34 cellular contexts compared by ENCODE assay signal in the genomic region with DNA sequence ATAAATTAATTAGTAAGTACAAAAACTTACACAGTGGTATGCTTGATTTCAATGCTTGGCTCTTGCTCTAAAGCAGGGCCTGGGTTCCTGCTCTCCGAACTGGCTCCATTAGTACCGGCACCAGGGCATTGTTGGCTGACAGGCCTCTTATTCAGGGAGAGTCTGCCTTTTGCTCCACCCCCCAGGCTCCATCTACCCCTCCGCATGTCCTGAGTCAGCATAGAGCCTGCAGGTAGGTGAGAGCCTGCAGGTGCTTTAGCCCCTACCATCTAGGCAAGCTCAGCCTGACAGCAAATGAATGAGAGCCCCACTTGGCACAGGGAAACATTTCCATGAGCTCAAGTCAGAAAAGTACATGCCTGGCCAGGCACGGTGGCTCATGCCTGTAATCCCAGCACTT. TPM values are rescaled to one million over a fixed set of nuclear protein-coding genes. Genes with fewer than 3 reads are reported as not detected.
"Had no signal": no experiment of that assay in that cellular context is flagged by ENCODE, and none has a peak within 500 bp of the region (broad histone marks: within the 10 kb centered on the region; RNA-seq: fewer than 3 reads in every experiment).

No MANE protein-coding gene starts in this region.

- H3K27me3 Mint-ChIP-seq: memory B cell had no signal

- H3K27ac Mint-ChIP-seq: endodermal cell; immature natural killer cell; memory B cell; naive thymus-derived CD8-positive, alpha-beta T cell; stimulated activated memory B cell treated with anti-CD40 and anti-IgM and Interleukin-4, amounts not matched to agents 10 μg/mL and 1 μg/mL and 100 μg/mL, for 72 hours; stimulated activated naive CD8-positive, alpha-beta T cell treated with anti-CD3 and anti-CD28 coated beads, Interleukin-15, Interleukin-2, amounts not matched to agents 100 ng/mL and 50 ng/mL, for 24 hours had no signal

- H3K4me3 Mint-ChIP-seq: endodermal cell; immature natural killer cell; memory B cell; naive thymus-derived CD8-positive, alpha-beta T cell; stimulated activated memory B cell treated with anti-CD40 and anti-IgM and Interleukin-4, amounts not matched to agents 10 μg/mL and 1 μg/mL and 100 μg/mL, for 72 hours; stimulated activated naive CD8-positive, alpha-beta T cell treated with anti-CD3 and anti-CD28 coated beads, Interleukin-15, Interleukin-2, amounts not matched to agents 100 ng/mL and 50 ng/mL, for 24 hours had no signal

- H3K4me1 Mint-ChIP-seq: endodermal cell; immature natural killer cell; memory B cell; naive thymus-derived CD8-positive, alpha-beta T cell; stimulated activated memory B cell treated with anti-CD40 and anti-IgM and Interleukin-4, amounts not matched to agents 10 μg/mL and 1 μg/mL and 100 μg/mL, for 72 hours had no signal

- H3K27ac ChIP-seq: coronary artery, heart left ventricle, left ventricle myocardium inferior, lower lobe of right lung, neutrophil, psoas muscle, right lobe of liver, spleen, tibial artery, upper lobe of left lung, vagina had no signal

- H3K4me3 ChIP-seq: coronary artery, heart left ventricle, left ventricle myocardium inferior, lower lobe of right lung, psoas muscle, right lobe of liver, spleen, tibial artery, upper lobe of left lung, vagina had no signal

- H3K9me3 ChIP-seq: heart left ventricle, lower lobe of right lung, neutrophil, psoas muscle, right lobe of liver, tibial artery, upper lobe of left lung, vagina had no signal

- FAIRE-seq: endothelial cell of umbilical vein, frontal cortex, keratinocyte had no signal

- ATAC-seq: heart left ventricle; left cardiac atrium; lower lobe of right lung; naive thymus-derived CD8-positive, alpha-beta T cell; psoas muscle; stimulated activated memory B cell treated with anti-CD40 and anti-IgM and Interleukin-4, amounts not matched to agents 10 μg/mL and 1 μg/mL and 100 μg/mL, for 72 hours had no signal

- H3K27me3 ChIP-seq: heart left ventricle, neutrophil, right lobe of liver, spleen, tibial artery, upper lobe of left lung, vagina had no signal

- H3K9me3 Mint-ChIP-seq: endodermal cell; immature natural killer cell; stimulated activated memory B cell treated with anti-CD40 and anti-IgM and Interleukin-4, amounts not matched to agents 10 μg/mL and 1 μg/mL and 100 μg/mL, for 72 hours; stimulated activated naive CD8-positive, alpha-beta T cell treated with anti-CD3 and anti-CD28 coated beads, Interleukin-15, Interleukin-2, amounts not matched to agents 100 ng/mL and 50 ng/mL, for 24 hours had no signal

- H3K4me1 ChIP-seq: lower lobe of right lung, right lobe of liver, spleen, upper lobe of left lung had no signal

- DNase-seq: effector CD4-positive, alpha-beta T cell; endodermal cell; erythroblast; heart left ventricle; hippocampal formation; immature natural killer cell; left cardiac atrium; left ventricle myocardium inferior; lower lobe of right lung; midbrain; naive thymus-derived CD8-positive, alpha-beta T cell; psoas muscle; retina; right lobe of liver; spleen; stimulated activated CD4-positive, alpha-beta T cell treated with anti-CD3 and anti-CD28 coated beads, Interleukin-15, amount 100 ng/mL, for 24 hours; stimulated activated CD4-positive, alpha-beta T cell treated with anti-CD3 and anti-CD28 coated beads, Interleukin-1b, Interleukin-23, amount 100 ng/mL, for 48 hours; stimulated activated CD4-positive, alpha-beta T cell treated with anti-CD3 and anti-CD28 coated beads, Interleukin-4, amount 100 ng/mL, for 24 hours; tibial artery; upper lobe of left lung had no signal

- H3K36me3 ChIP-seq: heart left ventricle, left ventricle myocardium inferior, lower lobe of right lung, neutrophil, right lobe of liver, spleen, tibial artery, upper lobe of left lung, vagina had no signal

- H3K36me3 Mint-ChIP-seq: naive thymus-derived CD8-positive, alpha-beta T cell; stimulated activated memory B cell treated with anti-CD40 and anti-IgM and Interleukin-4, amounts not matched to agents 10 μg/mL and 1 μg/mL and 100 μg/mL, for 72 hours had no signal

RNA-seq across cellular contexts. Expression of gene EFHD1, which starts 35.1 kb away (rescaled TPM):
- total RNA-seq: dermis microvascular lymphatic vessel endothelial cell, endothelial cell of umbilical vein had no signal
- polyA plus RNA-seq: keratinocyte, neural cell had no signal

RNA-seq across cellular contexts. Expression of gene CHRNG, which starts 58.8 kb away (rescaled TPM):
- total RNA-seq: dermis microvascular lymphatic vessel endothelial cell; endodermal cell; endothelial cell of umbilical vein; frontal cortex; glomerular endothelial cell; heart left ventricle; left cardiac atrium; left ventricle myocardium inferior; lower lobe of right lung; naive thymus-derived CD8-positive, alpha-beta T cell; osteoblast; right lobe of liver; spleen; temporal lobe; upper lobe of left lung; vagina had no signal
- polyA plus RNA-seq: endothelial cell of umbilical vein, heart left ventricle, immature natural killer cell, keratinocyte, neural cell had no signal
